ENCODE assay signal across 2 cellular contexts in the genomic region with DNA sequence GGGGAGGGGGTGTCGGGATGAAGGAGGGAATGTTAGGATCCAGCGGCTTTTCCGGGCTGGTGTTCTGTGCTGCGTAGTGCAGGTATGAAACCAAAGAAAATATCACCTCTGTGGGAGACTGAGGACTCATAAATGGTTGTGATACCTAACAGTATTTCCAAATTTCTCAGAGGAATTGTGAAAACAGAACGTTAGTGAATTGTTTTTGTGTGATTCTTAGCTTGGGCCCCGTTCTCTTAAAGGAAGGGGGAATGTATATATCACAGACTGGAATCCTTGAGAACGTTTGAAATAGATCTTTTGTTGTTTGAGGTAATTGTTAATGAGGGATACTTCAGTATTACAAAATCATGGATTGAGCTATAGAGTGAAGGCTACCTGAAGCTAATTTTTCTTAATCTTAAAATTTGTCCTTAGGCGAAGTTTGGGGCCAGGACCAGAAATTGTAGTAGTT.
TF ChIP-seq lines count a peak whose summit lies in the region.

No MANE protein-coding gene starts in this region.

TF ChIP-seq in IMR-90, 13 proteins besides CTCF, POLR2A, EP300 and RAD21:
- TF ChIP-seq, protein P1, sequence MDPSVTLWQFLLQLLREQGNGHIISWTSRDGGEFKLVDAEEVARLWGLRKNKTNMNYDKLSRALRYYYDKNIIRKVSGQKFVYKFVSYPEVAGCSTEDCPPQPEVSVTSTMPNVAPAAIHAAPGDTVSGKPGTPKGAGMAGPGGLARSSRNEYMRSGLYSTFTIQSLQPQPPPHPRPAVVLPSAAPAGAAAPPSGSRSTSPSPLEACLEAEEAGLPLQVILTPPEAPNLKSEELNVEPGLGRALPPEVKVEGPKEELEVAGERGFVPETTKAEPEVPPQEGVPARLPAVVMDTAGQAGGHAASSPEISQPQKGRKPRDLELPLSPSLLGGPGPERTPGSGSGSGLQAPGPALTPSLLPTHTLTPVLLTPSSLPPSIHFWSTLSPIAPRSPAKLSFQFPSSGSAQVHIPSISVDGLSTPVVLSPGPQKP (IDR thresholded peaks at IDR 0.05; ENCODE audit: borderline replicate concordance, low read depth, low read length) = no peak
- TF ChIP-seq MAZ (IDR thresholded peaks at IDR 0.05; ENCODE audit: borderline replicate concordance, low read depth, low read length) (no peak), CHD1 (IDR thresholded peaks at IDR 0.05; ENCODE audit: low read depth, low read length) (peak; percentile 62; the same call in 1 of the 2 replicates)

TF ChIP-seq in GM12891, 5 proteins besides CTCF, POLR2A, EP300 and RAD21 (continued from another document):
- TF ChIP-seq SPI1 (IDR thresholded peaks at IDR 0.05; ENCODE audit: low read depth, low read length) (no peak), POLR2AphosphoS5 (IDR thresholded peaks at IDR 0.05; ENCODE audit: low read depth, low read length) (no peak)
TF ChIP-seq in GM12891: peak in this region for 0.
